16 cellular contexts compared by ENCODE assay signal in the genomic region with DNA sequence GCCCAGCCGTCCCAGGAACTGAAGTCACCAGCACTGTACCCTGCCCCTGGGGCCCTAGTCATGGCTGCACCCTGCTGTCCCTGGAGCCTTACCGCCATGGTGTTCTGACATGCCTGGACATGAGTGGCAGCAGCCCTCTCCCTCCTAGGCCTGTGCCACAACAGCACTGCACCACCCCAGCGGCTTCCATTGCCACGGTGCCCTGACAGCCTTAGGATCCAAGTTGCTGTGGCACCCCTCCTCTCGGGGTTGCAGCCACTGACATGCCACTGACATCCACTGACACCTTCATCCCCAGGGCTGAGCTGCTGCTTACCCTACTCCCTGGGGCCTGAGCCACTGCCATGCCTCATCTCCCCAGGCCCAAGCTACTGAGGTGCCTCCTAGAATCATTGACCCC. TPM values are rescaled to one million over a fixed set of nuclear protein-coding genes. Genes with fewer than 3 reads are reported as not detected.
A peak's percentile ranks its signal among the peaks of the same experiment; 100 is the strongest.
DNase-seq lines count a peak whose midpoint lies in the region; ATAC-seq and TF ChIP-seq lines count a peak whose summit lies in the region.
"Had no signal": no experiment of that assay in that cellular context is flagged by ENCODE, and none has a peak within 500 bp of the region (broad histone marks: within the 10 kb centered on the region; RNA-seq: fewer than 3 reads in every experiment).

No MANE protein-coding gene starts in this region.

- no peak overlapping the region for H3K14ac ChIP-seq in trophoblast cell (ENCODE audit: low read length)

- DNase-seq in mammary epithelial cell = no peak
- no peak for DNase-seq in MCF 10A (ENCODE audit: unreplicated experiment)
- no peak for DNase-seq in trophoblast cell
- DNase-seq in vagina (ENCODE audit: extremely low spot score in 2 of 2) = peak; percentile 52 to 85
- no peak for DNase-seq in stimulated activated CD8-positive, alpha-beta memory T cell treated with anti-CD3 and anti-CD28 coated beads, Interleukin-4, amount 100 ng/mL, for 48 hours
- no peak for DNase-seq in NCI-H128 (lab: John Stamatoyannopoulos, UW; ENCODE audit: unreplicated experiment)
- DNase-seq: CD8-positive, alpha-beta memory T cell; DND-41; GM23248; KBM-7; NCI-H1436; NCI-H2029 treated with DMSO at 0.1 percent for 48 hours; NCI-H510A had no signal

- H4K91ac ChIP-seq in trophoblast cell (ENCODE audit: low read depth, low read length) = no peak overlapping the region

- POLR2A ChIA-PET in MCF 10A (lab: Yijun Ruan, JAX) = interaction anchor here (0.5 to 0.9 kb wide), 2 partner anchors 9 to 22 kb away, joined by 3 read pairs; no protein-coding TSS in a partner anchor

- no peak overlapping the region for H2BK5ac ChIP-seq in trophoblast cell (ENCODE audit: low read depth, low read length, poor library complexity)

- 37% methylated on average over 3 of the region's 5 CpGs for WGBS in mammary epithelial cell (ENCODE audit: low coverage, missing lambda C conversion rate)
- WGBS in trophoblast cell (ENCODE audit: extremely low coverage, insufficient coverage, insufficient read length) = no CpG with 5 or more reads among the region's 5 CpGs

- ATAC-seq in esophagus mucosa (peak; percentile 27), HG03139 (IDR thresholded peaks at IDR 0.05; ENCODE audit: unreplicated experiment) (no peak)

- no TSS peak for BruUV-seq in mammary epithelial cell (replicated peaks; lab: Mats Ljungman, UMichigan)
- no TSS peak for BruUV-seq in MCF 10A (replicated peaks; lab: Mats Ljungman, UMichigan)

- H3K18ac ChIP-seq in trophoblast cell (ENCODE audit: low read length) = no peak overlapping the region

- H3K36me3 Mint-ChIP-seq in MCF 10A (ENCODE audit: insufficient read depth, unreplicated experiment) = no peaks in the 10 kb centered on the region
- H3K36me3 Mint-ChIP-seq: CD8-positive, alpha-beta memory T cell had no signal

- no peak overlapping the region for H3K27ac Mint-ChIP-seq in MCF 10A (ENCODE audit: low read depth, unreplicated experiment)

- intact Hi-C loops in mammary epithelial cell (cut with micrococcal nuclease) (no loop called here), MCF 10A (cut with micrococcal nuclease) (no loop called here), vagina (cut with DNase I) (no loop called here)

- no peak overlapping the region for H4K8ac ChIP-seq in trophoblast cell (ENCODE audit: low read depth, low read length)

- in situ Hi-C loops in mammary epithelial cell (cut with MboI; ENCODE audit: low sequenced_read_pairs in 2 of 2) = no loop called here

- H4K20me1 ChIP-seq in mammary epithelial cell (ENCODE audit: insufficient read depth, low read length) = no peaks in the 10 kb centered on the region
- H4K20me1 ChIP-seq: BLaER1 treated with 17β-estradiol and CSF1 and Interleukin-3, amounts not matched to agents 10 nM and 100 nM had no signal

- TF ChIP-seq CTCF in mammary epithelial cell (conservative IDR thresholded peaks at IDR 0.05 in 1 of 2, IDR thresholded peaks at IDR 0.05 in 1 of 2; ENCODE audit: extremely low read depth in 1 of 2, insufficient read depth in 1 of 2, low read depth in 1 of 2, low read length in 2 of 2) (no peak), MCF 10A (IDR thresholded peaks at IDR 0.05; ENCODE audit: unreplicated experiment) (no peak), vagina (IDR thresholded peaks at IDR 0.05) (no peak)

- H3K23ac ChIP-seq in trophoblast cell (ENCODE audit: low read length) = no peak overlapping the region

- H3K9ac ChIP-seq in mammary epithelial cell (ENCODE audit: insufficient read depth, low read length) (no peak overlapping the region), trophoblast cell (ENCODE audit: low read length) (no peak overlapping the region)
- H3K9ac ChIP-seq: BLaER1 treated with 17β-estradiol and CSF1 and Interleukin-3, amounts not matched to agents 10 nM and 100 nM; GM23248 had no signal

- H3K79me2 ChIP-seq in mammary epithelial cell (ENCODE audit: insufficient read depth, low read length) (no peaks in the 10 kb centered on the region), trophoblast cell (ENCODE audit: control insufficient read depth, insufficient read depth, low read length, poor library complexity) (no peaks in the 10 kb centered on the region)

- H3K79me1 ChIP-seq in trophoblast cell (ENCODE audit: low read length) = no peaks in the 10 kb centered on the region

- H3K4ac ChIP-seq in trophoblast cell (ENCODE audit: low read depth, low read length) = no peak overlapping the region

- H3K9me3 ChIP-seq in mammary epithelial cell (replicated peaks; ENCODE audit: insufficient read depth, low read length) = no peaks in the 10 kb centered on the region
- H3K9me3 ChIP-seq in trophoblast cell (ENCODE audit: insufficient read depth, low read depth, low read length) = peaks cover 10% of the 10 kb centered on the region
- no peaks in the 10 kb centered on the region for H3K9me3 ChIP-seq in vagina

- H3K36me3 ChIP-seq in mammary epithelial cell (ENCODE audit: insufficient read depth, low read length) (no peaks in the 10 kb centered on the region), trophoblast cell (ENCODE audit: control insufficient read depth in 1 of 2, insufficient read depth in 2 of 2, low read length in 2 of 2) (no peaks in the 10 kb centered on the region), vagina (no peaks in the 10 kb centered on the region)
- H3K36me3 ChIP-seq: BLaER1 treated with 17β-estradiol and CSF1 and Interleukin-3, amounts not matched to agents 10 nM and 100 nM had no signal

- H3K4me1 ChIP-seq in mammary epithelial cell (ENCODE audit: insufficient read depth, low read length) = peaks cover 7% of the 10 kb centered on the region
- no peaks in the 10 kb centered on the region for H3K4me1 ChIP-seq in trophoblast cell (ENCODE audit: control insufficient read depth in 1 of 2, insufficient read depth in 2 of 2, low read length in 2 of 2)
- H3K4me1 ChIP-seq in vagina = no peaks in the 10 kb centered on the region

- H3K4me3 Mint-ChIP-seq in MCF 10A (ENCODE audit: unreplicated experiment) = no peak overlapping the region
- H3K4me3 Mint-ChIP-seq: CD8-positive, alpha-beta memory T cell had no signal

- H3K4me3 ChIP-seq in mammary epithelial cell (replicated peaks in 1 of 3; ENCODE audit: insufficient read depth in 1 of 3, low read depth in 2 of 3, low read length in 3 of 3) (no peak overlapping the region), trophoblast cell (ENCODE audit: low read depth, low read length) (peak overlapping the region; percentile 37), vagina (no peak overlapping the region)
- H3K4me3 ChIP-seq: BLaER1 treated with 17β-estradiol and CSF1 and Interleukin-3, amounts not matched to agents 10 nM and 100 nM; GM23248 had no signal

- TF ChIP-seq POLR2A in vagina (IDR thresholded peaks at IDR 0.05) = no peak

- H3K27me3 ChIP-seq in mammary epithelial cell (ENCODE audit: insufficient read depth, low read length) (no peaks in the 10 kb centered on the region), trophoblast cell (ENCODE audit: insufficient read depth, low read length) (no peaks in the 10 kb centered on the region), vagina (no peaks in the 10 kb centered on the region)

- no peak overlapping the region for H2BK12ac ChIP-seq in trophoblast cell (ENCODE audit: low read length)

- no peaks in the 10 kb centered on the region for H3K4me1 Mint-ChIP-seq in MCF 10A (ENCODE audit: insufficient read depth, unreplicated experiment)
- H3K4me1 Mint-ChIP-seq: CD8-positive, alpha-beta memory T cell had no signal

- no peak overlapping the region for H3K4me2 ChIP-seq in mammary epithelial cell (ENCODE audit: insufficient read depth, low read depth, low read length)
- H3K4me2 ChIP-seq in trophoblast cell (ENCODE audit: low read length) = no peak overlapping the region
- H3K4me2 ChIP-seq: BLaER1 treated with 17β-estradiol and CSF1 and Interleukin-3, amounts not matched to agents 10 nM and 100 nM had no signal

- no peaks in the 10 kb centered on the region for H3K27me3 Mint-ChIP-seq in MCF 10A (ENCODE audit: insufficient read depth, unreplicated experiment)

- dilution Hi-C loops in mammary epithelial cell (cut with HindIII; ENCODE audit: low sequenced_read_pairs) = no loop called here

- no peak overlapping the region for H4K12ac ChIP-seq in trophoblast cell (ENCODE audit: low read depth, low read length)

- CTCF ChIA-PET in mammary epithelial cell (lab: Charles Lee; ENCODE audit: low non-redundant PET) (no interaction called here), MCF 10A (lab: Yijun Ruan, JAX) (no interaction called here)

- H3K9me3 Mint-ChIP-seq in MCF 10A (ENCODE audit: unreplicated experiment) = peaks cover 12% of the 10 kb centered on the region

- H2BK120ac ChIP-seq in trophoblast cell (ENCODE audit: insufficient read depth, low read length, poor library complexity) = no peak overlapping the region

- H3K27ac ChIP-seq in mammary epithelial cell (ENCODE audit: insufficient read depth, low read depth, low read length) (no peak overlapping the region), trophoblast cell (ENCODE audit: low read depth, low read length) (no peak overlapping the region), vagina (no peak overlapping the region)
- H3K27ac ChIP-seq: BLaER1 treated with 17β-estradiol and CSF1 and Interleukin-3, amounts not matched to agents 10 nM and 100 nM; GM23248 had no signal

- H2AK5ac ChIP-seq in trophoblast cell (ENCODE audit: low read length) = no peak overlapping the region

- H2AFZ ChIP-seq in mammary epithelial cell (ENCODE audit: low read depth, low read length) (peak overlapping the region; percentile 70), trophoblast cell (ENCODE audit: insufficient read depth, low read length, poor library complexity) (no peak overlapping the region)
- H2AFZ ChIP-seq: GM23248 had no signal

RNA-seq across cellular contexts. Expression of gene SHH, which starts 39.6 kb away (rescaled TPM):
- not detected for total RNA-seq in mammary epithelial cell
- polyA plus RNA-seq in mammary epithelial cell = not detected
- not detected for polyA minus RNA-seq in mammary epithelial cell
- not detected in 2 replicates for total RNA-seq in MCF 10A (2022)
- total RNA-seq in esophagus mucosa = not detected
- 0.03 TPM in 1 of 2 replicates, not detected in the other for polyA plus RNA-seq in trophoblast cell (2013)
- 0.25 TPM for total RNA-seq in vagina
- total RNA-seq: CD8-positive, alpha-beta memory T cell; GM23248 had no signal
- polyA plus RNA-seq: CD8-positive, alpha-beta memory T cell; GM23248 had no signal

Comparison
In these comparisons a context has a peak if more than half of its experiments do, and no peak if none do; other contexts are left out.
1. DNase-seq: peak in vagina (2 of 2); none in mammary epithelial cell (single experiment), MCF 10A (single experiment), trophoblast cell (0 of 2), stimulated activated CD8-positive, alpha-beta memory T cell treated with anti-CD3 and anti-CD28 coated beads, Interleukin-4, amount 100 ng/mL, for 48 hours (single experiment) and NCI-H128 (single experiment).